ENCODE assay signal across 13 cellular contexts in genomic region chr14:105062048-105062433, GRCh38. TPM values are rescaled to one million over a fixed set of nuclear protein-coding genes. Genes with fewer than 3 reads are reported as not detected.
DNase-seq lines count a peak whose midpoint lies in the region; ATAC-seq, FAIRE-seq and TF ChIP-seq lines count a peak whose summit lies in the region.
"Had no signal": no experiment of that assay in that cellular context is flagged by ENCODE, and none has a peak within 500 bp of the region (broad histone marks: within the 10 kb centered on the region; RNA-seq: fewer than 3 reads in every experiment).

No MANE protein-coding gene starts in this region.

- intact Hi-C loops in GM12878 (cut with micrococcal nuclease; ENCODE audit: unreplicated experiment) (loop anchor here (10.0 kb wide), 1 partner anchor 423 kb away; the partner anchor contains the start of gene CRIP1), natural killer cell (cut with micrococcal nuclease) (no loop called here)

- RAD21 ChIA-PET in GM12878 (lab: Charles Lee; ENCODE audit: unreplicated experiment): interaction anchor here (0.9 to 5.3 kb wide), 3 partner anchors 13 to 42 kb away, joined by 3 to 25 read pairs (median 5); partner anchors contain the start of gene CDCA4

- H3K9me3 ChIP-seq in BLaER1: no peaks in the 10 kb centered on the region
- no peaks in the 10 kb centered on the region for H3K9me3 ChIP-seq in GM12878 (replicated peaks; ENCODE audit: control insufficient read depth, insufficient read depth, low read length)
- H3K9me3 ChIP-seq: HAP-1 had no signal

- peak overlapping the region; percentile 62 for H3K4me3 ChIP-seq in BLaER1
- H3K4me3 ChIP-seq in GM12864 (ENCODE audit: low read depth, low read length): peak overlapping the region; percentile 95
- H3K4me3 ChIP-seq in GM12878: peak overlapping the region; percentile 71
- H3K4me3 ChIP-seq: HAP-1 had no signal

- TF ChIP-seq CTCF in GM12864 (IDR thresholded peaks at IDR 0.05; ENCODE audit: low read depth, low read length, missing control alignments): no peak
- no peak for TF ChIP-seq CTCF in GM12878 (IDR thresholded peaks at IDR 0.05 in 2 of 3, conservative IDR thresholded peaks at IDR 0.05 in 1 of 3; ENCODE audit: control insufficient read depth in 2 of 3, extremely low read depth in 1 of 3, insufficient read depth in 1 of 3, low read depth in 3 of 3, low read length in 3 of 3)
- TF ChIP-seq CTCF in natural killer cell (IDR thresholded peaks at IDR 0.05): no peak

- TF ChIP-seq POLR2A in GM12878 (IDR thresholded peaks at IDR 0.05; ENCODE audit: low read depth, low read length): peak; percentile 42; the same call in 1 of the 2 replicates
- no peak for TF ChIP-seq POLR2A in GM18505 (IDR thresholded peaks at IDR 0.05; ENCODE audit: borderline replicate concordance, extremely low read depth, insufficient read depth, insufficient read length)

- H3K27me3 Mint-ChIP-seq in natural killer cell (ENCODE audit: low read depth in 2 of 2): no peaks in the 10 kb centered on the region

- H3K4me2 ChIP-seq in BLaER1 (peak overlapping the region; percentile 100), GM12878 (ENCODE audit: control insufficient read depth, insufficient read depth) (peak overlapping the region; percentile 100)

- ATAC-seq in GM12878 (no peak), natural killer cell (no peak), GM18505 (IDR thresholded peaks at IDR 0.05; ENCODE audit: unreplicated experiment) (no peak), GM21528 (IDR thresholded peaks at IDR 0.05; ENCODE audit: low FRiP score, unreplicated experiment) (no peak)
- ATAC-seq: HepG2, SK-N-SH treated with all-trans-retinoic acid at 6 μM for 48 hours had no signal

- SMC1A ChIA-PET in GM12878 (lab: Charles Lee; ENCODE audit: uncharacterized antibody, unreplicated experiment): interaction anchor here (2.0 to 7.8 kb wide), 4 partner anchors 9 to 24 kb away, joined by 10 to 47 read pairs (median 14); no protein-coding TSS in a partner anchor

- H3K9ac ChIP-seq in BLaER1: peak overlapping the region; percentile 88
- H3K9ac ChIP-seq in GM12878 (ENCODE audit: control insufficient read depth, insufficient read depth, low read length): peak overlapping the region; percentile 77

- H3K9me3 Mint-ChIP-seq in natural killer cell: no peaks in the 10 kb centered on the region

- DNase-seq in GM12864 (ENCODE audit: low read depth) (no peak), GM12878 (ENCODE audit: low read depth, low spot score) (no peak), natural killer cell (no peak), NCI-H1105 (lab: John Stamatoyannopoulos, UW) (no peak), hypothalamus (lab: John Stamatoyannopoulos, UW) (no peak)
- DNase-seq: NCI-H1417 had no signal

- H4K20me1 ChIP-seq in BLaER1: peaks cover 51% of the 10 kb centered on the region
- H4K20me1 ChIP-seq in GM12878 (ENCODE audit: control insufficient read depth, insufficient read depth): peaks cover 14% of the 10 kb centered on the region

- no peak for FAIRE-seq in GM12878 (lab: Jason Lieb, UNC)
- FAIRE-seq: HepG2 had no signal

- POLR2A ChIA-PET in GM12878 (lab: Charles Lee): interaction anchor here (0.7 to 1.9 kb wide), 7 partner anchors 12 to 438 kb away, joined by 3 to 13 read pairs (median 4); partner anchors contain the start of gene CDCA4

- H2AFZ ChIP-seq in GM12878 (ENCODE audit: control insufficient read depth, low read depth, low read length): no peak overlapping the region

- H3K27ac Mint-ChIP-seq in natural killer cell: peak overlapping the region; percentile 96

- H3K79me2 ChIP-seq in GM12878 (ENCODE audit: control insufficient read depth, insufficient read depth, low read length): peaks cover 91% of the 10 kb centered on the region

- H3K27ac ChIP-seq in BLaER1: peak overlapping the region; percentile 96
- peak overlapping the region; percentile 93 for H3K27ac ChIP-seq in GM12878 (ENCODE audit: control insufficient read depth, insufficient read depth)

- 1% methylated on average over 7 of the region's 7 CpGs for whole genome bisulfite sequencing in GM12878 (ENCODE audit: insufficient coverage, insufficient replicate concordance, low lambda C conversion rate, missing lambda C conversion rate)

- CTCF ChIA-PET in GM12878 (lab: Yijun Ruan, JAX): interaction anchor here (1.4 to 11.9 kb wide), 5 partner anchors 9 to 44 kb away, joined by 3 to 114 read pairs (median 6); no protein-coding TSS in a partner anchor

- BruUV-seq in GM12878 (replicated peaks; lab: Mats Ljungman, UMichigan): no TSS peak

- H3K4me1 ChIP-seq in BLaER1 (peaks cover 94% of the 10 kb centered on the region), GM12878 (ENCODE audit: control insufficient read depth, insufficient read depth, low read length) (peaks cover 48% of the 10 kb centered on the region)
- H3K4me1 ChIP-seq: HAP-1 had no signal

- TF ChIP-seq RAD21 in GM12878 (IDR thresholded peaks at IDR 0.05; ENCODE audit: insufficient read depth, low read depth, low read length): no peak

- no peaks in the 10 kb centered on the region for H3K36me3 Mint-ChIP-seq in natural killer cell

- H3K4me1 Mint-ChIP-seq in natural killer cell: peaks cover 46 to 71% of the 10 kb centered on the region in 2 donors

- H3K36me3 ChIP-seq in BLaER1 (peaks cover 11% of the 10 kb centered on the region), GM12878 (ENCODE audit: control insufficient read depth in 2 of 2, insufficient read depth in 2 of 2, low read length in 1 of 2) (peaks cover 1 to 11% of the 10 kb centered on the region in 2 experiments; a peak in 3 of 4 replicates)
- H3K36me3 ChIP-seq: HAP-1 had no signal

- H3K4me3 Mint-ChIP-seq in natural killer cell: peak overlapping the region; percentile 86

- H3K27me3 ChIP-seq in BLaER1 (no peaks in the 10 kb centered on the region), GM12878 (replicated peaks in 1 of 2; ENCODE audit: control insufficient read depth in 2 of 2, insufficient read depth in 2 of 2, low read length in 1 of 2) (no peaks in the 10 kb centered on the region)

- TF ChIP-seq EP300 in GM12878 (IDR thresholded peaks at IDR 0.05; ENCODE audit: borderline replicate concordance in 1 of 2, control insufficient read depth in 1 of 2, low read depth in 2 of 2, low read length in 2 of 2): no peak

- in situ Hi-C loops in GM12878 (cut with MboI): no loop called here

TF ChIP-seq in GM12878, 131 proteins besides CTCF, POLR2A, EP300 and RAD21:
- TF ChIP-seq HDAC6 (IDR thresholded peaks at IDR 0.05; ENCODE audit: unreplicated experiment) (no peak), POU2F2 (IDR thresholded peaks at IDR 0.05; ENCODE audit: borderline replicate concordance, low read depth, low read length) (0 out of 3 replicates have a peak, but pooled peaks have one; percentile 10), RUNX3 (IDR thresholded peaks at IDR 0.05; ENCODE audit: low read length) (no peak), POLR2AphosphoS5 (IDR thresholded peaks at IDR 0.05; ENCODE audit: low read length) (peak; percentile 87), HDGF (IDR thresholded peaks at IDR 0.05) (0 out of 2 replicates have a peak, but pooled peaks have one; percentile 73)

RNA-seq across cellular contexts. Expression of gene GPR132, which starts 3.2 kb away (rescaled TPM):
- 118 and 130 TPM in 2 replicates for total RNA-seq in GM12878 (2013; cell fraction: nucleolus; rRNA removed)
- total RNA-seq in GM12878 (2014; rRNA removed) (45.8 and 49.3 TPM in 2 replicates), GM12878 (2014; rRNA removed; fragmentation: Illumina TruSeq; extraction: Trizol) (20.3 and 21.0 TPM in 2 replicates), GM12878 (2021) (39.6 and 40.3 TPM in 2 replicates), natural killer cell (10 to 100 TPM; 18.2 to 30.3 (median 26.7) TPM)
- 9.9 TPM for polyA plus RNA-seq in GM12878 (2011; ENCODE audit: low read depth)
- polyA plus RNA-seq in GM12878 (2011; rRNA removed) (10.2 and 14.9 TPM in 2 replicates), GM12878 (2014; fragmentation: Illumina TruSeq; extraction: Trizol) (4.9 and 14.5 TPM in 2 replicates), GM12878 (2014; fragmentation: Nextera tagmentation; extraction: Ambion mirVana) (1 to 10 TPM; 1.9 to 2.2 TPM), GM12878 (2014; rRNA removed) (30.0 and 30.7 TPM in 2 replicates), GM12878 (2016; fragmentation: Nextera tagmentation; extraction: Ambion mirVana) (10 to 100 TPM; 19.8 to 21.7 TPM)
- polyA plus RNA-seq in GM12878 (2011; cell fraction: cytosol; rRNA removed): 23.7 and 36.1 TPM in 2 replicates
- polyA plus RNA-seq in GM12878 (2011; cell fraction: nucleus; rRNA removed): 47.6 and 57.0 TPM in 2 replicates
- polyA plus RNA-seq in GM12878 (2012): 22.6 and 24.5 TPM in 2 replicates
- 38.5 and 63.1 TPM in 2 replicates for polyA minus RNA-seq in GM12878 (2011; rRNA and poly(A)+ RNA removed)
- polyA minus RNA-seq in GM12878 (2011; cell fraction: cytosol; rRNA and poly(A)+ RNA removed): 15.9 and 17.0 TPM in 2 replicates
- 15.6 and 33.9 TPM in 2 replicates for polyA minus RNA-seq in GM12878 (2011; cell fraction: nucleus; rRNA and poly(A)+ RNA removed)
- total RNA-seq: endothelial cell of umbilical vein, HepG2 had no signal
- polyA plus RNA-seq: endothelial cell of umbilical vein, HepG2 had no signal

RNA-seq across cellular contexts. Expression of gene CDCA4, which starts 41.2 kb away (rescaled TPM):
- total RNA-seq in GM12878 (2013; cell fraction: nucleolus; rRNA removed): 26.9 and 31.0 TPM in 2 replicates
- total RNA-seq in GM12878 (2014; rRNA removed) (59.0 and 62.9 TPM in 2 replicates), GM12878 (2014; rRNA removed; fragmentation: Illumina TruSeq; extraction: Trizol) (28.7 and 30.1 TPM in 2 replicates), GM12878 (2021) (56.3 and 60.2 TPM in 2 replicates), natural killer cell (10 to 100 TPM; 10.3 to 20.7 (median 16.6) TPM)
- 12.7 TPM for polyA plus RNA-seq in GM12878 (2011; ENCODE audit: low read depth)
- polyA plus RNA-seq in GM12878 (2011; rRNA removed) (35.4 and 48.5 TPM in 2 replicates), GM12878 (2014; fragmentation: Illumina TruSeq; extraction: Trizol) (14.4 and 23.3 TPM in 2 replicates), GM12878 (2014; fragmentation: Nextera tagmentation; extraction: Ambion mirVana) (10 to 100 TPM; 10.4 to 16.1 TPM), GM12878 (2014; rRNA removed) (55.7 and 59.3 TPM in 2 replicates), GM12878 (2016; fragmentation: Nextera tagmentation; extraction: Ambion mirVana) (10 to 100 TPM; 61.7 to 64.0 TPM)
- polyA plus RNA-seq in GM12878 (2011; cell fraction: cytosol; rRNA removed): 50.6 and 63.1 TPM in 2 replicates
- polyA plus RNA-seq in GM12878 (2011; cell fraction: nucleus; rRNA removed): 32.4 and 40.6 TPM in 2 replicates
- polyA plus RNA-seq in GM12878 (2012): 27.2 and 36.2 TPM in 2 replicates
- polyA minus RNA-seq in GM12878 (2011; rRNA and poly(A)+ RNA removed): 25.7 and 41.9 TPM in 2 replicates
- polyA minus RNA-seq in GM12878 (2011; cell fraction: cytosol; rRNA and poly(A)+ RNA removed): 16.9 and 21.2 TPM in 2 replicates
- 8.0 and 14.2 TPM in 2 replicates for polyA minus RNA-seq in GM12878 (2011; cell fraction: nucleus; rRNA and poly(A)+ RNA removed)
